Comparison of ENCODE assay signal across 12 cellular contexts in genomic region chr2:127145255-127145899, GRCh38. TPM values are rescaled to one million over a fixed set of nuclear protein-coding genes. Genes with fewer than 3 reads are reported as not detected.
DNase-seq lines count a peak whose midpoint lies in the region; ATAC-seq and TF ChIP-seq lines count a peak whose summit lies in the region.
"Had no signal": no experiment of that assay in that cellular context is flagged by ENCODE, and none has a peak within 500 bp of the region (broad histone marks: within the 10 kb centered on the region; RNA-seq: fewer than 3 reads in every experiment).

No MANE protein-coding gene starts in this region.

- peaks cover 74% of the 10 kb centered on the region for H3K4me1 Mint-ChIP-seq in HFFc6 (ENCODE audit: low read depth)

- no peaks in the 10 kb centered on the region for H3K36me3 Mint-ChIP-seq in HFFc6 (ENCODE audit: low read depth)

- TF ChIP-seq POLR2A in gastroesophageal sphincter (IDR thresholded peaks at IDR 0.05): no peak

- no peaks in the 10 kb centered on the region for H3K27me3 ChIP-seq in gastroesophageal sphincter

- H3K9me3 ChIP-seq in gastroesophageal sphincter: no peaks in the 10 kb centered on the region

- peaks cover 0 to 39% (median 22%) of the 10 kb centered on the region in 3 donors for H3K4me1 ChIP-seq in gastroesophageal sphincter
- H3K4me1 ChIP-seq: Caco-2 had no signal

- H3K36me3 ChIP-seq in gastroesophageal sphincter: no peaks in the 10 kb centered on the region

- no peaks in the 10 kb centered on the region for H3K9me3 Mint-ChIP-seq in HFFc6
- H3K9me3 Mint-ChIP-seq: activated T-helper 1 cell treated with anti-CD3 and anti-CD28 coated beads, Interleukin-12 subunit alpha, Interleukin-12 subunit beta, Interleukin-2, Interleukin-4 antibody, amounts not matched to agents 30 ng/mL and 10 ng/mL and 1 ng/mL, durations not matched to agents 14 hours and 24 hours and 36 hours had no signal

- DNase-seq in HFFc6 (peak; percentile 52), stromal cell of bone marrow (ENCODE audit: low read depth) (peak; percentile 26), DMS53 treated with DMSO at 0.1 percent for 48 hours (lab: John Stamatoyannopoulos, UW; ENCODE audit: unreplicated experiment) (no peak), UCSD-AML1 (lab: John Stamatoyannopoulos, UW; ENCODE audit: unreplicated experiment) (no peak), dermis blood vessel endothelial cell (no peak)
- DNase-seq: Caco-2, NCI-H345, SHP77 had no signal

- no peak overlapping the region for H3K4me3 ChIP-seq in gastroesophageal sphincter
- H3K4me3 ChIP-seq: skin epidermis had no signal

- TF ChIP-seq CTCF in HFFc6 (IDR thresholded peaks at IDR 0.05) (no peak), gastroesophageal sphincter (IDR thresholded peaks at IDR 0.05) (no peak)

- 17 to 40% methylated on average over 1 of the region's 1 CpG for WGBS in gastroesophageal sphincter (ENCODE audit: low coverage in 1 of 2), 2 donors

- H3K27ac ChIP-seq in angular gyrus (ENCODE audit: low read depth, low read length): peak overlapping the region; percentile 70
- peak overlapping the region in 3 of 4 donors; percentile 25 to 67 (median 64) for H3K27ac ChIP-seq in gastroesophageal sphincter

- no peaks in the 10 kb centered on the region for H3K27me3 Mint-ChIP-seq in HFFc6 (ENCODE audit: insufficient read depth)

- peak overlapping the region; percentile 89 for H3K27ac Mint-ChIP-seq in HFFc6
- H3K27ac Mint-ChIP-seq: activated T-helper 1 cell treated with anti-CD3 and anti-CD28 coated beads, Interleukin-12 subunit alpha, Interleukin-12 subunit beta, Interleukin-2, Interleukin-4 antibody, amounts not matched to agents 30 ng/mL and 10 ng/mL and 1 ng/mL, durations not matched to agents 14 hours and 24 hours and 36 hours had no signal

- H3K4me3 Mint-ChIP-seq in HFFc6: peak overlapping the region; percentile 64
- H3K4me3 Mint-ChIP-seq: activated T-helper 1 cell treated with anti-CD3 and anti-CD28 coated beads, Interleukin-12 subunit alpha, Interleukin-12 subunit beta, Interleukin-2, Interleukin-4 antibody, amounts not matched to agents 30 ng/mL and 10 ng/mL and 1 ng/mL, durations not matched to agents 14 hours and 24 hours and 36 hours had no signal

- ATAC-seq in gastroesophageal sphincter: no peak

- TF ChIP-seq EP300 in gastroesophageal sphincter (IDR thresholded peaks at IDR 0.05): no peak

RNA-seq across cellular contexts. Expression of gene BIN1, which starts 38.4 kb away (rescaled TPM):
- total RNA-seq in HFFc6 (2021; fragmentation: NEBNext Ultra II Directional; extraction: Animal tissue kit (Norgen Biotek cat#: 25700)): 10 to 100 TPM; 22.6 to 26.1 (median 23.5) TPM
- 100 to 1,000 TPM in 1 of 4 donors, 10 to 100 TPM in 3; 36.1 to 101 (median 53.9) TPM for total RNA-seq in gastroesophageal sphincter
- total RNA-seq in dermis blood vessel endothelial cell: 34.4 and 49.0 TPM in 2 replicates

Comparison
In these comparisons a context has a peak if more than half of its experiments do, and no peak if none do; other contexts are left out.
1. DNase-seq: peak in HFFc6 (single experiment) and stromal cell of bone marrow (single experiment); none in DMS53 treated with DMSO at 0.1 percent for 48 hours (single experiment), UCSD-AML1 (single experiment) and dermis blood vessel endothelial cell (single experiment).